Comparison of ENCODE assay signal across 19 cellular contexts in genomic region chr10:117553171-117553814, GRCh38. TPM values are rescaled to one million over a fixed set of nuclear protein-coding genes. Genes with fewer than 3 reads are reported as not detected.
DNase-seq lines count a peak whose midpoint lies in the region; ATAC-seq and TF ChIP-seq lines count a peak whose summit lies in the region.
"Had no signal": no experiment of that assay in that cellular context is flagged by ENCODE, and none has a peak within 500 bp of the region (broad histone marks: within the 10 kb centered on the region; RNA-seq: fewer than 3 reads in every experiment).

No MANE protein-coding gene starts in this region.

- no peaks in the 10 kb centered on the region for H3K9me3 ChIP-seq in CD4-positive, alpha-beta memory T cell (ENCODE audit: control insufficient read depth in 1 of 2, low read length in 2 of 2)
- no peaks in the 10 kb centered on the region for H3K9me3 ChIP-seq in adrenal gland (replicated peaks in 1 of 3)
- H3K9me3 ChIP-seq: left lung had no signal

- H3K27ac Mint-ChIP-seq in activated CD4-positive, alpha-beta T cell treated with anti-CD3 and anti-CD28 coated beads, Interleukin-2, amount 10 ng/mL, durations not matched to agents 24 days and 14 days = no peak overlapping the region
- no peak overlapping the region for H3K27ac Mint-ChIP-seq in CD4-positive, alpha-beta memory T cell
- H3K27ac Mint-ChIP-seq: CD14-positive monocyte had no signal

- no peak for TF ChIP-seq CTCF in adrenal gland (IDR thresholded peaks at IDR 0.05)

- intact Hi-C loops in sciatic nerve (cut with DNase I) (no loop called here), adrenal gland (cut with DNase I) (no loop called here)
- intact Hi-C loops in activated CD4-positive, alpha-beta T cell treated with anti-CD3 and anti-CD28 coated beads, Interleukin-2, amount 10 ng/mL, durations not matched to agents 24 days and 14 days (cut with micrococcal nuclease) = loop anchor here (5.0 kb wide), 1 partner anchor 179 kb away; no protein-coding TSS in a partner anchor
- intact Hi-C loops in CD4-positive, alpha-beta memory T cell (cut with micrococcal nuclease) = no loop called here

- peak; percentile 51 for DNase-seq in ELF-1 (ENCODE audit: low read depth, low spot score)
- DNase-seq in iPS-NIHi11 (ENCODE audit: low spot score) = peak; percentile 51
- no peak for DNase-seq in sciatic nerve (ENCODE audit: low spot score)
- no peak for DNase-seq in activated CD4-positive, CD25-positive, alpha-beta regulatory T cell treated with anti-CD3 and anti-CD28 coated beads, Interleukin-2, amount 50 U/mL, for 72 hours
- DNase-seq in activated CD4-positive, alpha-beta T cell treated with anti-CD3 and anti-CD28 coated beads, Interleukin-2, amount 10 ng/mL, durations not matched to agents 24 days and 14 days = no peak
- DNase-seq in CD4-positive, alpha-beta memory T cell = no peak
- DNase-seq in adrenal gland = no peak
- DNase-seq: activated CD4-positive, alpha-beta T cell treated with anti-CD3 and anti-CD28 coated beads, Interleukin-2, amount 10 ng/mL, durations not matched to agents 7 days and 5 days; activated effector memory CD4-positive, alpha-beta T cell treated with anti-CD3 and anti-CD28 coated beads, Interleukin-2, amount 50 U/mL, for 16 hours; central memory CD4-positive, alpha-beta T cell; GF-D8; left lung; occipital lobe; OCI-M1; stimulated activated CD4-positive, alpha-beta T cell treated with anti-CD3 and anti-CD28 coated beads, Interleukin-2, amount 100 ng/mL, for 24 hours; stimulated activated naive CD4-positive, alpha-beta T cell had no signal

- no peak overlapping the region for H3K4me3 Mint-ChIP-seq in activated CD4-positive, alpha-beta T cell treated with anti-CD3 and anti-CD28 coated beads, Interleukin-2, amount 10 ng/mL, durations not matched to agents 24 days and 14 days
- no peak overlapping the region for H3K4me3 Mint-ChIP-seq in CD4-positive, alpha-beta memory T cell

- CTCF ChIA-PET in CD4-positive, alpha-beta memory T cell (lab: Charles Lee; ENCODE audit: partially characterized antibody) = no interaction called here

- peaks cover 4% of the 10 kb centered on the region for H3K4me1 Mint-ChIP-seq in activated CD4-positive, alpha-beta T cell treated with anti-CD3 and anti-CD28 coated beads, Interleukin-2, amount 10 ng/mL, durations not matched to agents 24 days and 14 days
- H3K4me1 Mint-ChIP-seq in CD4-positive, alpha-beta memory T cell = peaks cover 0 to 15% (median 5%) of the 10 kb centered on the region in 4 donors
- H3K4me1 Mint-ChIP-seq: CD14-positive monocyte had no signal

- peaks cover 66% of the 10 kb centered on the region for H3K27me3 Mint-ChIP-seq in activated CD4-positive, alpha-beta T cell treated with anti-CD3 and anti-CD28 coated beads, Interleukin-2, amount 10 ng/mL, durations not matched to agents 24 days and 14 days
- peaks cover 43 to 51% of the 10 kb centered on the region in 2 donors for H3K27me3 Mint-ChIP-seq in CD4-positive, alpha-beta memory T cell

- POLR2A ChIA-PET in CD4-positive, alpha-beta memory T cell (lab: Charles Lee; ENCODE audit: partially characterized antibody) = no interaction called here

- WGBS in adrenal gland, 4 donors = 1 to 6% (median 2%) methylated on average over 12 to 63 of the region's 63 CpGs; no CpG with 5 or more reads in 1 of the 4 donors

- TF ChIP-seq POLR2A in adrenal gland (IDR thresholded peaks at IDR 0.05) = no peak

- peak; percentile 54 for ATAC-seq in sciatic nerve
- ATAC-seq: left lung had no signal

- no peak overlapping the region for H3K4me3 ChIP-seq in CD4-positive, alpha-beta memory T cell (ENCODE audit: low read length in 2 of 2)
- H3K4me3 ChIP-seq in adrenal gland = no peak overlapping the region
- H3K4me3 ChIP-seq: left lung had no signal

- H3K27ac ChIP-seq in angular gyrus (ENCODE audit: low read depth, low read length) = peak overlapping the region; percentile 46
- no peak overlapping the region for H3K27ac ChIP-seq in CD4-positive, alpha-beta memory T cell (ENCODE audit: low read depth, low read length)
- H3K27ac ChIP-seq in adrenal gland = no peak overlapping the region
- H3K27ac ChIP-seq: left lung had no signal

- no peaks in the 10 kb centered on the region for H3K9me3 Mint-ChIP-seq in activated CD4-positive, alpha-beta T cell treated with anti-CD3 and anti-CD28 coated beads, Interleukin-2, amount 10 ng/mL, durations not matched to agents 24 days and 14 days
- H3K9me3 Mint-ChIP-seq in CD4-positive, alpha-beta memory T cell = peaks cover 0 to 5% (median 0%) of the 10 kb centered on the region in 8 donors
- H3K9me3 Mint-ChIP-seq: activated CD4-positive, alpha-beta T cell treated with anti-CD3 and anti-CD28 coated beads, Interleukin-2, amount 10 ng/mL, durations not matched to agents 7 days and 5 days had no signal

- no peaks in the 10 kb centered on the region for H3K4me1 ChIP-seq in CD4-positive, alpha-beta memory T cell (ENCODE audit: insufficient read depth, low read length)
- H3K4me1 ChIP-seq in adrenal gland (replicated peaks in 1 of 2) = no peaks in the 10 kb centered on the region

- H3K27me3 ChIP-seq in CD4-positive, alpha-beta memory T cell (ENCODE audit: insufficient read depth, low read length) = peaks cover 30% of the 10 kb centered on the region
- peaks cover 72% of the 10 kb centered on the region for H3K27me3 ChIP-seq in adrenal gland

- H3K36me3 Mint-ChIP-seq in activated CD4-positive, alpha-beta T cell treated with anti-CD3 and anti-CD28 coated beads, Interleukin-2, amount 10 ng/mL, durations not matched to agents 24 days and 14 days (ENCODE audit: low read depth) = peaks cover 2% of the 10 kb centered on the region
- H3K36me3 Mint-ChIP-seq in CD4-positive, alpha-beta memory T cell = no peaks in the 10 kb centered on the region

- no peaks in the 10 kb centered on the region for H3K36me3 ChIP-seq in CD4-positive, alpha-beta memory T cell (ENCODE audit: insufficient read depth, low read length)
- H3K36me3 ChIP-seq in adrenal gland (replicated peaks in 1 of 2) = no peaks in the 10 kb centered on the region
- H3K36me3 ChIP-seq: left lung had no signal

RNA-seq across cellular contexts. Expression of gene EMX2, which starts 10.7 kb away (rescaled TPM):
- total RNA-seq in sciatic nerve = 3.3 TPM
- not detected in 2 replicates for total RNA-seq in activated CD4-positive, alpha-beta T cell treated with anti-CD3 and anti-CD28 coated beads, Interleukin-2, amount 10 ng/mL, durations not matched to agents 24 days and 14 days
- total RNA-seq in CD4-positive, alpha-beta memory T cell = not detected
- polyA plus RNA-seq in CD4-positive, alpha-beta memory T cell = not detected
- total RNA-seq in adrenal gland = under 1 TPM in 1 of 8 donors, not detected in 7; 0.72 TPM
- polyA plus RNA-seq in adrenal gland = under 1 TPM; 0.33 to 0.64 (median 0.51) TPM
- total RNA-seq: activated CD4-positive, alpha-beta T cell treated with anti-CD3 and anti-CD28 coated beads, Interleukin-2, amount 10 ng/mL, durations not matched to agents 7 days and 5 days; left lung; T-helper 1 cell treated with Interleukin-12 subunit alpha and Interleukin-12 subunit beta and Interleukin-4 antibody, amounts not matched to agents 30 ng/mL and 1 ng/mL, for 36 hours had no signal
- polyA plus RNA-seq: CD14-positive monocyte had no signal

Comparison
In these comparisons a context has a peak if more than half of its experiments do, and no peak if none do; other contexts are left out.
1. DNase-seq: peak in ELF-1 (single experiment) and iPS-NIHi11 (single experiment); none in sciatic nerve (single experiment), activated CD4-positive, CD25-positive, alpha-beta regulatory T cell treated with anti-CD3 and anti-CD28 coated beads, Interleukin-2, amount 50 U/mL, for 72 hours (single experiment), activated CD4-positive, alpha-beta T cell treated with anti-CD3 and anti-CD28 coated beads, Interleukin-2, amount 10 ng/mL, durations not matched to agents 24 days and 14 days (single experiment), CD4-positive, alpha-beta memory T cell (0 of 5) and adrenal gland (0 of 7).